ENCODE assay signal across 14 cellular contexts in the genomic region with DNA sequence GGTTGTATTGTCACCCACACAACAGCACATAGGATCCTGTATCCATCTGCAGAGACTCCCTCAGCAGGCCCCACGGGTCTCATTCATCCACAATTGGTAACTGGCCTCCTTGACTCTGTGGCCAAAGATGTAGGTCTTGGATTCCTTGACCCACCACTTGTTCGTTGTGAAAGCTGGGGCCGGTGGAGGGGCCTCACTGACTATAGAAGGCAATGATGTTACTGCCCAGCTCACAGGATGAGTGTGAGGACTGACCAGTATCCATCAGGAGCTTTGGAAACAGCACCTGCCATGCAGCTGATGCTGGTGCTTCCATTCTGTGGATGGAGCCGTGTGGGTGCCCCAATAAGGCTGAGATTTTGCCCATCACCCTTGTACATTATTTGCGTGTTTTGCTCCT.
"Had no signal": no experiment of that assay in that cellular context is flagged by ENCODE, and none has a peak within 500 bp of the region (broad histone marks: within the 10 kb centered on the region; RNA-seq: fewer than 3 reads in every experiment).

No MANE protein-coding gene starts in this region.

- DNase-seq: activated CD4-positive, alpha-beta T cell treated with anti-CD3 and anti-CD28 coated beads, Interleukin-2, amount 50 U/mL, for 48 hours; activated T-cell treated with anti-CD3 and anti-CD28 coated beads, Interleukin-2, amount 50 U/mL, for 72 hours; erythroblast; gastrocnemius medialis; left ventricle myocardium superior; mesenchymal stem cell; psoas muscle; stimulated activated CD4-positive, alpha-beta T cell treated with anti-CD3 and anti-CD28 coated beads, Interleukin-12 subunit alpha, Interleukin-12 subunit beta, amount 100 ng/mL, for 4 hours; stimulated activated CD4-positive, alpha-beta T cell treated with anti-CD3 and anti-CD28 coated beads, Interleukin-2, amount 100 ng/mL, for 24 hours; thyroid gland had no signal

- H3K4me3 ChIP-seq: gastrocnemius medialis, heart left ventricle, psoas muscle, thyroid gland had no signal

- H3K9me3 Mint-ChIP-seq: activated T-cell treated with anti-CD3 and anti-CD28 coated beads, Interleukin-2, amount 50 U/mL, for 72 hours; T-helper 2 cell treated with Interferon-gamma antibody and Interleukin-4, amounts not matched to agents 5 μg/mL and 100 μg/mL, for 36 hours had no signal

- H3K4me3 Mint-ChIP-seq: activated T-cell treated with anti-CD3 and anti-CD28 coated beads, Interleukin-2, amount 50 U/mL, for 72 hours; nephron; T-helper 2 cell treated with Interferon-gamma antibody and Interleukin-4, amounts not matched to agents 5 μg/mL and 100 μg/mL, for 36 hours had no signal

- H3K27ac Mint-ChIP-seq: activated T-cell treated with anti-CD3 and anti-CD28 coated beads, Interleukin-2, amount 50 U/mL, for 72 hours; nephron; T-helper 2 cell treated with Interferon-gamma antibody and Interleukin-4, amounts not matched to agents 5 μg/mL and 100 μg/mL, for 36 hours had no signal

- H3K4me1 ChIP-seq: gastrocnemius medialis, heart left ventricle, psoas muscle, thyroid gland had no signal

- H3K27ac ChIP-seq: gastrocnemius medialis, heart left ventricle, psoas muscle, thyroid gland had no signal

- ATAC-seq: activated CD4-positive, CD25-positive, alpha-beta regulatory T cell treated with anti-CD3 and anti-CD28 coated beads, Interleukin-2, amount 50 U/mL, for 24 hours; activated T-cell treated with anti-CD3 and anti-CD28 coated beads, Interleukin-2, amount 50 U/mL, for 72 hours; gastrocnemius medialis; heart left ventricle; left ventricle myocardium superior; psoas muscle had no signal

- H3K9me3 ChIP-seq: gastrocnemius medialis, heart left ventricle, psoas muscle, thyroid gland had no signal

- H3K36me3 ChIP-seq: gastrocnemius medialis, heart left ventricle, thyroid gland had no signal

- H3K27me3 ChIP-seq: gastrocnemius medialis, thyroid gland had no signal
